1 cellular context compared by ENCODE assay signal in the genomic region with DNA sequence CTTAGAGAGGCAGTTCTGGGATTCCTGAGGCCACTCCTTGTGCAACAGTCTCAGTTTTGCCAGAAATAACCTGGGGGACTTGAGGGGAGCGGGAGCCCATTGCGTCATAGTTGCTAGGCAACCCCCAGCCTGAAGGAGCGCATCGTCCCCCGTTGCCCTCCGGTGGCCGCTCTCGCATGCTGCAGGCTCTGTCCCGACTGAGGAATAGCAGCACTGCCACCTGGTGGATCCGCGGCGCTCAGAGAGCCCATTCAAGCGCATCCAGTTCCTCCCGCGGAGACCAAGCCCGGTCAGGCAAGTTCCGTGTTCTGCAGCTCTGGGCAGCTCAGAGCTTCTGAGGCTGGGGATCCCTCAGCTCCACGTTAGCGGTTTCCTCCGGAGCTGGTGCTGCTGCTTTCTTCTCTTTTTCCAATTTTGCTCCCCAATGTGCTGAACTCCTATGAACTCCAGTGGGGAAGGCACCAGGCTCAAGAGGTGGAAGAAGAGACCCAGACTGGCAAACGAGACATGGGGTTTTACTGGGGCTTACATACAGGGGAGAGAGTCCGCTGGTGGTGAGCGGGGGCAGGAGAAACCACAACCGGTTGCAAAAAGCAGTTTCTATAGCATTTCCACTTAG.
TF ChIP-seq lines count a peak whose summit lies in the region.

No MANE protein-coding gene starts in this region.

TF ChIP-seq in H1, 55 proteins besides CTCF, POLR2A, EP300 and RAD21 (continued from another document):
- TF ChIP-seq CTBP2 (IDR thresholded peaks at IDR 0.05; ENCODE audit: borderline replicate concordance, insufficient read depth, insufficient read length, low read length) (no peak), SP2 (IDR thresholded peaks at IDR 0.05; ENCODE audit: low read length) (no peak), SP4 (IDR thresholded peaks at IDR 0.05; ENCODE audit: low read length) (peak; percentile 17; the same call in 1 of the 2 replicates), SUZ12 (IDR thresholded peaks at IDR 0.05; ENCODE audit: low read length) (no peak), GABPA (IDR thresholded peaks at IDR 0.05; ENCODE audit: borderline replicate concordance, insufficient read depth, low read length) (no peak), SAP30 (IDR thresholded peaks at IDR 0.05; ENCODE audit: insufficient read depth, insufficient replicate concordance, low read length) (no peak), NRF1 (IDR thresholded peaks at IDR 0.05; ENCODE audit: low read depth, low read length) (no peak), BCL11A (IDR thresholded peaks at IDR 0.05; ENCODE audit: low read depth in 2 of 2, low read length in 2 of 2) (no peak), BRCA1 (IDR thresholded peaks at IDR 0.05; ENCODE audit: low read depth, low read length) (peak; percentile 14; the same call in 1 of the 2 replicates), TAF1 (IDR thresholded peaks at IDR 0.05; ENCODE audit: low read depth, low read length) (no peak), MAFK (IDR thresholded peaks at IDR 0.05; ENCODE audit: low read depth, low read length) (no peak), CHD2 (IDR thresholded peaks at IDR 0.05; ENCODE audit: low read length) (peak; percentile 53; the same call in 1 of the 2 replicates), HDAC2 (IDR thresholded peaks at IDR 0.05; ENCODE audit: borderline replicate concordance in 1 of 2, low read depth in 2 of 2, low read length in 2 of 2) (0 out of 4 replicates have a peak, but pooled peaks of 1 of the 2 experiments have one; percentile 77), FOSL1 (IDR thresholded peaks at IDR 0.05; ENCODE audit: insufficient read depth, low read depth, low read length) (no peak), BACH1 (IDR thresholded peaks at IDR 0.05; ENCODE audit: low read length) (no peak), TEAD4 (IDR thresholded peaks at IDR 0.05; ENCODE audit: low read depth, low read length) (peak; percentile 69), NANOG (IDR thresholded peaks at IDR 0.05; ENCODE audit: insufficient read depth, low read depth, low read length, poor library complexity, severe bottlenecking) (no peak), TCF12 (IDR thresholded peaks at IDR 0.05; ENCODE audit: low read depth, low read length) (no peak), ZNF274 (IDR thresholded peaks at IDR 0.05; ENCODE audit: borderline replicate concordance, extremely low read depth, low read length) (no peak), KDM4A (IDR thresholded peaks at IDR 0.05; ENCODE audit: low read depth, low read length, severe bottlenecking) (peak; percentile 25), EGR1 (IDR thresholded peaks at IDR 0.05; ENCODE audit: borderline replicate concordance, low read depth, low read length) (no peak), CHD1 (IDR thresholded peaks at IDR 0.05; ENCODE audit: low read depth, low read length) (no peak), HDAC6 (IDR thresholded peaks at IDR 0.05; ENCODE audit: low read depth, low read length) (no peak), KDM5A (IDR thresholded peaks at IDR 0.05; ENCODE audit: low read length) (no peak), POU5F1 (IDR thresholded peaks at IDR 0.05; ENCODE audit: low read depth, low read length) (no peak), ASH2L (IDR thresholded peaks at IDR 0.05; ENCODE audit: low read length) (peak; percentile 58), CBX5 (IDR thresholded peaks at IDR 0.05; ENCODE audit: low read depth, low read length) (no peak), TBP (IDR thresholded peaks at IDR 0.05; ENCODE audit: low read depth, low read length) (no peak), SRF (IDR thresholded peaks at IDR 0.05; ENCODE audit: low read depth, low read length) (no peak; the same call in 1 of the 2 replicates), RFX5 (IDR thresholded peaks at IDR 0.05; ENCODE audit: borderline replicate concordance, low read depth, low read length) (peak; percentile 92), EZH2 (IDR thresholded peaks at IDR 0.05; ENCODE audit: low read depth, low read length, severe bottlenecking) (no peak), KDM1A (IDR thresholded peaks at IDR 0.05; ENCODE audit: borderline replicate concordance, low read length) (no peak), CBX8 (IDR thresholded peaks at IDR 0.05; ENCODE audit: borderline replicate concordance, low read depth, low read length) (no peak), SIX5 (IDR thresholded peaks at IDR 0.05; ENCODE audit: low read depth, low read length) (no peak), SIRT6 (IDR thresholded peaks at IDR 0.05; ENCODE audit: low read length) (no peak), JUN (IDR thresholded peaks at IDR 0.05; ENCODE audit: low read depth, low read length) (no peak), SP1 (IDR thresholded peaks at IDR 0.05; ENCODE audit: low read depth, low read length) (no peak), TAF7 (optimal IDR thresholded peaks at IDR 0.05; ENCODE audit: borderline replicate concordance, low read depth, low read length) (peak; percentile 55), JUND (IDR thresholded peaks at IDR 0.05; ENCODE audit: low read length) (peak; percentile 81)
- TF ChIP-seq, protein P1, sequence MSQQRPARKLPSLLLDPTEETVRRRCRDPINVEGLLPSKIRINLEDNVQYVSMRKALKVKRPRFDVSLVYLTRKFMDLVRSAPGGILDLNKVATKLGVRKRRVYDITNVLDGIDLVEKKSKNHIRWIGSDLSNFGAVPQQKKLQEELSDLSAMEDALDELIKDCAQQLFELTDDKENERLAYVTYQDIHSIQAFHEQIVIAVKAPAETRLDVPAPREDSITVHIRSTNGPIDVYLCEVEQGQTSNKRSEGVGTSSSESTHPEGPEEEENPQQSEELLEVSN (IDR thresholded peaks at IDR 0.05): no peak
- TF ChIP-seq, protein P2, sequence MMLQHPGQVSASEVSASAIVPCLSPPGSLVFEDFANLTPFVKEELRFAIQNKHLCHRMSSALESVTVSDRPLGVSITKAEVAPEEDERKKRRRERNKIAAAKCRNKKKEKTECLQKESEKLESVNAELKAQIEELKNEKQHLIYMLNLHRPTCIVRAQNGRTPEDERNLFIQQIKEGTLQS (IDR thresholded peaks at IDR 0.05; ENCODE audit: insufficient read depth, low read depth, low read length): peak; percentile 82
- TF ChIP-seq, protein P3, sequence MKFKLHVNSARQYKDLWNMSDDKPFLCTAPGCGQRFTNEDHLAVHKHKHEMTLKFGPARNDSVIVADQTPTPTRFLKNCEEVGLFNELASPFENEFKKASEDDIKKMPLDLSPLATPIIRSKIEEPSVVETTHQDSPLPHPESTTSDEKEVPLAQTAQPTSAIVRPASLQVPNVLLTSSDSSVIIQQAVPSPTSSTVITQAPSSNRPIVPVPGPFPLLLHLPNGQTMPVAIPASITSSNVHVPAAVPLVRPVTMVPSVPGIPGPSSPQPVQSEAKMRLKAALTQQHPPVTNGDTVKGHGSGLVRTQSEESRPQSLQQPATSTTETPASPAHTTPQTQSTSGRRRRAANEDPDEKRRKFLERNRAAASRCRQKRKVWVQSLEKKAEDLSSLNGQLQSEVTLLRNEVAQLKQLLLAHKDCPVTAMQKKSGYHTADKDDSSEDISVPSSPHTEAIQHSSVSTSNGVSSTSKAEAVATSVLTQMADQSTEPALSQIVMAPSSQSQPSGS (IDR thresholded peaks at IDR 0.05; ENCODE audit: low read length): no peak; the same call in none of the 2 replicates
- TF ChIP-seq, protein P4, sequence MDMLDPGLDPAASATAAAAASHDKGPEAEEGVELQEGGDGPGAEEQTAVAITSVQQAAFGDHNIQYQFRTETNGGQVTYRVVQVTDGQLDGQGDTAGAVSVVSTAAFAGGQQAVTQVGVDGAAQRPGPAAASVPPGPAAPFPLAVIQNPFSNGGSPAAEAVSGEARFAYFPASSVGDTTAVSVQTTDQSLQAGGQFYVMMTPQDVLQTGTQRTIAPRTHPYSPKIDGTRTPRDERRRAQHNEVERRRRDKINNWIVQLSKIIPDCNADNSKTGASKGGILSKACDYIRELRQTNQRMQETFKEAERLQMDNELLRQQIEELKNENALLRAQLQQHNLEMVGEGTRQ (IDR thresholded peaks at IDR 0.05; ENCODE audit: low read length): no peak
- TF ChIP-seq, protein P5, sequence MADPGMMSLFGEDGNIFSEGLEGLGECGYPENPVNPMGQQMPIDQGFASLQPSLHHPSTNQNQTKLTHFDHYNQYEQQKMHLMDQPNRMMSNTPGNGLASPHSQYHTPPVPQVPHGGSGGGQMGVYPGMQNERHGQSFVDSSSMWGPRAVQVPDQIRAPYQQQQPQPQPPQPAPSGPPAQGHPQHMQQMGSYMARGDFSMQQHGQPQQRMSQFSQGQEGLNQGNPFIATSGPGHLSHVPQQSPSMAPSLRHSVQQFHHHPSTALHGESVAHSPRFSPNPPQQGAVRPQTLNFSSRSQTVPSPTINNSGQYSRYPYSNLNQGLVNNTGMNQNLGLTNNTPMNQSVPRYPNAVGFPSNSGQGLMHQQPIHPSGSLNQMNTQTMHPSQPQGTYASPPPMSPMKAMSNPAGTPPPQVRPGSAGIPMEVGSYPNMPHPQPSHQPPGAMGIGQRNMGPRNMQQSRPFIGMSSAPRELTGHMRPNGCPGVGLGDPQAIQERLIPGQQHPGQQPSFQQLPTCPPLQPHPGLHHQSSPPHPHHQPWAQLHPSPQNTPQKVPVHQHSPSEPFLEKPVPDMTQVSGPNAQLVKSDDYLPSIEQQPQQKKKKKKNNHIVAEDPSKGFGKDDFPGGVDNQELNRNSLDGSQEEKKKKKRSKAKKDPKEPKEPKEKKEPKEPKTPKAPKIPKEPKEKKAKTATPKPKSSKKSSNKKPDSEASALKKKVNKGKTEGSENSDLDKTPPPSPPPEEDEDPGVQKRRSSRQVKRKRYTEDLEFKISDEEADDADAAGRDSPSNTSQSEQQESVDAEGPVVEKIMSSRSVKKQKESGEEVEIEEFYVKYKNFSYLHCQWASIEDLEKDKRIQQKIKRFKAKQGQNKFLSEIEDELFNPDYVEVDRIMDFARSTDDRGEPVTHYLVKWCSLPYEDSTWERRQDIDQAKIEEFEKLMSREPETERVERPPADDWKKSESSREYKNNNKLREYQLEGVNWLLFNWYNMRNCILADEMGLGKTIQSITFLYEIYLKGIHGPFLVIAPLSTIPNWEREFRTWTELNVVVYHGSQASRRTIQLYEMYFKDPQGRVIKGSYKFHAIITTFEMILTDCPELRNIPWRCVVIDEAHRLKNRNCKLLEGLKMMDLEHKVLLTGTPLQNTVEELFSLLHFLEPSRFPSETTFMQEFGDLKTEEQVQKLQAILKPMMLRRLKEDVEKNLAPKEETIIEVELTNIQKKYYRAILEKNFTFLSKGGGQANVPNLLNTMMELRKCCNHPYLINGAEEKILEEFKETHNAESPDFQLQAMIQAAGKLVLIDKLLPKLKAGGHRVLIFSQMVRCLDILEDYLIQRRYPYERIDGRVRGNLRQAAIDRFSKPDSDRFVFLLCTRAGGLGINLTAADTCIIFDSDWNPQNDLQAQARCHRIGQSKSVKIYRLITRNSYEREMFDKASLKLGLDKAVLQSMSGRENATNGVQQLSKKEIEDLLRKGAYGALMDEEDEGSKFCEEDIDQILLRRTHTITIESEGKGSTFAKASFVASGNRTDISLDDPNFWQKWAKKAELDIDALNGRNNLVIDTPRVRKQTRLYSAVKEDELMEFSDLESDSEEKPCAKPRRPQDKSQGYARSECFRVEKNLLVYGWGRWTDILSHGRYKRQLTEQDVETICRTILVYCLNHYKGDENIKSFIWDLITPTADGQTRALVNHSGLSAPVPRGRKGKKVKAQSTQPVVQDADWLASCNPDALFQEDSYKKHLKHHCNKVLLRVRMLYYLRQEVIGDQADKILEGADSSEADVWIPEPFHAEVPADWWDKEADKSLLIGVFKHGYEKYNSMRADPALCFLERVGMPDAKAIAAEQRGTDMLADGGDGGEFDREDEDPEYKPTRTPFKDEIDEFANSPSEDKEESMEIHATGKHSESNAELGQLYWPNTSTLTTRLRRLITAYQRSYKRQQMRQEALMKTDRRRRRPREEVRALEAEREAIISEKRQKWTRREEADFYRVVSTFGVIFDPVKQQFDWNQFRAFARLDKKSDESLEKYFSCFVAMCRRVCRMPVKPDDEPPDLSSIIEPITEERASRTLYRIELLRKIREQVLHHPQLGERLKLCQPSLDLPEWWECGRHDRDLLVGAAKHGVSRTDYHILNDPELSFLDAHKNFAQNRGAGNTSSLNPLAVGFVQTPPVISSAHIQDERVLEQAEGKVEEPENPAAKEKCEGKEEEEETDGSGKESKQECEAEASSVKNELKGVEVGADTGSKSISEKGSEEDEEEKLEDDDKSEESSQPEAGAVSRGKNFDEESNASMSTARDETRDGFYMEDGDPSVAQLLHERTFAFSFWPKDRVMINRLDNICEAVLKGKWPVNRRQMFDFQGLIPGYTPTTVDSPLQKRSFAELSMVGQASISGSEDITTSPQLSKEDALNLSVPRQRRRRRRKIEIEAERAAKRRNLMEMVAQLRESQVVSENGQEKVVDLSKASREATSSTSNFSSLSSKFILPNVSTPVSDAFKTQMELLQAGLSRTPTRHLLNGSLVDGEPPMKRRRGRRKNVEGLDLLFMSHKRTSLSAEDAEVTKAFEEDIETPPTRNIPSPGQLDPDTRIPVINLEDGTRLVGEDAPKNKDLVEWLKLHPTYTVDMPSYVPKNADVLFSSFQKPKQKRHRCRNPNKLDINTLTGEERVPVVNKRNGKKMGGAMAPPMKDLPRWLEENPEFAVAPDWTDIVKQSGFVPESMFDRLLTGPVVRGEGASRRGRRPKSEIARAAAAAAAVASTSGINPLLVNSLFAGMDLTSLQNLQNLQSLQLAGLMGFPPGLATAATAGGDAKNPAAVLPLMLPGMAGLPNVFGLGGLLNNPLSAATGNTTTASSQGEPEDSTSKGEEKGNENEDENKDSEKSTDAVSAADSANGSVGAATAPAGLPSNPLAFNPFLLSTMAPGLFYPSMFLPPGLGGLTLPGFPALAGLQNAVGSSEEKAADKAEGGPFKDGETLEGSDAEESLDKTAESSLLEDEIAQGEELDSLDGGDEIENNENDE (IDR thresholded peaks at IDR 0.05; ENCODE audit: insufficient replicate concordance, low read length): no peak
TF ChIP-seq in H1: peak in this region for 16.
